Comparison of ENCODE assay signal across 15 cellular contexts in genomic region chr14:73567365-73567764, GRCh38. TPM values are rescaled to one million over a fixed set of nuclear protein-coding genes. Genes with fewer than 3 reads are reported as not detected.
DNase-seq lines count a peak whose midpoint lies in the region; ATAC-seq and TF ChIP-seq lines count a peak whose summit lies in the region.
"Had no signal": no experiment of that assay in that cellular context is flagged by ENCODE, and none has a peak within 500 bp of the region (broad histone marks: within the 10 kb centered on the region; RNA-seq: fewer than 3 reads in every experiment).

No MANE protein-coding gene starts in this region.

- no peaks in the 10 kb centered on the region for H3K27me3 Mint-ChIP-seq in activated T-cell treated with anti-CD3 and anti-CD28 coated beads, Interleukin-2, amount 50 U/mL, for 4 hours (ENCODE audit: low read depth)
- H3K27me3 Mint-ChIP-seq in activated naive CD8-positive, alpha-beta T cell treated with anti-CD3 and anti-CD28 coated beads, Interleukin-2, amount 50 U/mL, for 24 hours: no peaks in the 10 kb centered on the region

- no peak for DNase-seq in activated T-cell treated with anti-CD3 and anti-CD28 coated beads, Interleukin-2, amount 50 U/mL, for 4 hours
- DNase-seq in activated T-cell treated with anti-CD3 and anti-CD28 coated beads for 4 hours: no peak
- DNase-seq in activated naive CD8-positive, alpha-beta T cell treated with anti-CD3 and anti-CD28 coated beads, Interleukin-2, amount 50 U/mL, for 24 hours: no peak
- no peak for DNase-seq in thoracic aorta (ENCODE audit: low spot score)
- DNase-seq in 8988T: no peak
- no peak for DNase-seq in germinal center (ENCODE audit: low spot score)
- DNase-seq: GDM1, KBM-7, NCI-H2171, right cardiac atrium, Right ventricle myocardium superior had no signal

- no peaks in the 10 kb centered on the region for H3K27me3 ChIP-seq in liver (ENCODE audit: control insufficient read depth in 4 of 4, insufficient read depth in 4 of 4, low read length in 3 of 4)
- no peaks in the 10 kb centered on the region for H3K27me3 ChIP-seq in thoracic aorta (replicated peaks; ENCODE audit: insufficient read depth)

- no peak for TF ChIP-seq CTCF in liver (IDR thresholded peaks at IDR 0.05; ENCODE audit: low read depth, low read length, missing input control)
- TF ChIP-seq CTCF in thoracic aorta (IDR thresholded peaks at IDR 0.05): no peak

- H3K27ac ChIP-seq in liver (ENCODE audit: low read depth in 1 of 2, low read length in 2 of 2): peak overlapping the region in 1 of 2 donors; percentile 89
- peak overlapping the region; percentile 79 to 82 for H3K27ac ChIP-seq in thoracic aorta

- peak overlapping the region in 1 of 2 donors; percentile 92 for H3K9ac ChIP-seq in liver (ENCODE audit: low read depth in 1 of 2, low read length in 2 of 2)

- H3K27ac Mint-ChIP-seq in activated naive CD8-positive, alpha-beta T cell treated with anti-CD3 and anti-CD28 coated beads, Interleukin-2, amount 50 U/mL, for 24 hours: peak overlapping the region; percentile 97

- TF ChIP-seq RAD21 in liver (IDR thresholded peaks at IDR 0.05): no peak

- H3K36me3 ChIP-seq in liver (ENCODE audit: control insufficient read depth in 4 of 4, insufficient read depth in 3 of 4, low read depth in 1 of 4, low read length in 3 of 4): peaks cover 0 to 5% (median 0%) of the 10 kb centered on the region in 4 donors
- H3K36me3 ChIP-seq in thoracic aorta: no peaks in the 10 kb centered on the region

- H3K9me3 ChIP-seq in liver (ENCODE audit: control insufficient read depth in 4 of 4, low read length in 3 of 4) (peaks cover 0 to 2% (median 0%) of the 10 kb centered on the region in 4 donors), thoracic aorta (no peaks in the 10 kb centered on the region)

- WGBS in liver: 89% methylated on average over 7 of the region's 7 CpGs

- H3K4me1 ChIP-seq in liver (ENCODE audit: control insufficient read depth in 4 of 4, insufficient read depth in 4 of 4, low read length in 3 of 4): peaks cover 2 to 26% (median 6%) of the 10 kb centered on the region in 4 donors
- H3K4me1 ChIP-seq in thoracic aorta (ENCODE audit: control insufficient read depth in 1 of 2, low read depth in 2 of 2): peaks cover 10 to 12% of the 10 kb centered on the region in 2 donors

- no peak for ATAC-seq in activated T-cell treated with anti-CD3 and anti-CD28 coated beads, Interleukin-2, amount 50 U/mL, for 4 hours
- ATAC-seq in activated naive CD8-positive, alpha-beta T cell treated with anti-CD3 and anti-CD28 coated beads, Interleukin-2, amount 50 U/mL, for 24 hours: no peak
- no peak for ATAC-seq in thoracic aorta (ENCODE audit: insufficient number of reproducible peaks, low FRiP score, low read depth)
- no peak for ATAC-seq in HG03439 (IDR thresholded peaks at IDR 0.05; ENCODE audit: unreplicated experiment)
- ATAC-seq: activated CD4-positive, CD25-positive, alpha-beta regulatory T cell treated with anti-CD3 and anti-CD28 coated beads, Interleukin-2, amount 50 U/mL, for 24 hours; right cardiac atrium had no signal

- peaks cover 24% of the 10 kb centered on the region for H3K36me3 Mint-ChIP-seq in activated T-cell treated with anti-CD3 and anti-CD28 coated beads, Interleukin-2, amount 50 U/mL, for 4 hours (ENCODE audit: insufficient read depth)
- H3K36me3 Mint-ChIP-seq in activated naive CD8-positive, alpha-beta T cell treated with anti-CD3 and anti-CD28 coated beads, Interleukin-2, amount 50 U/mL, for 24 hours (ENCODE audit: low read depth): peaks cover 43% of the 10 kb centered on the region

- H3K4me3 ChIP-seq in liver (ENCODE audit: low read depth in 1 of 3, low read length in 3 of 3): peak overlapping the region in 2 of 3 donors; percentile 8 to 65
- H3K4me3 ChIP-seq in thoracic aorta: peak overlapping the region; percentile 88

- H3K9me3 Mint-ChIP-seq in activated T-cell treated with anti-CD3 and anti-CD28 coated beads, Interleukin-2, amount 50 U/mL, for 4 hours: peaks cover 6% of the 10 kb centered on the region
- peaks cover 5% of the 10 kb centered on the region for H3K9me3 Mint-ChIP-seq in activated naive CD8-positive, alpha-beta T cell treated with anti-CD3 and anti-CD28 coated beads, Interleukin-2, amount 50 U/mL, for 24 hours

- H3K4me1 Mint-ChIP-seq in activated T-cell treated with anti-CD3 and anti-CD28 coated beads, Interleukin-2, amount 50 U/mL, for 4 hours (ENCODE audit: low read depth): peaks cover 53% of the 10 kb centered on the region
- H3K4me1 Mint-ChIP-seq in activated naive CD8-positive, alpha-beta T cell treated with anti-CD3 and anti-CD28 coated beads, Interleukin-2, amount 50 U/mL, for 24 hours: peaks cover 50% of the 10 kb centered on the region

- peak overlapping the region; percentile 95 for H3K4me3 Mint-ChIP-seq in activated T-cell treated with anti-CD3 and anti-CD28 coated beads, Interleukin-2, amount 50 U/mL, for 4 hours
- H3K4me3 Mint-ChIP-seq in activated naive CD8-positive, alpha-beta T cell treated with anti-CD3 and anti-CD28 coated beads, Interleukin-2, amount 50 U/mL, for 24 hours: peak overlapping the region; percentile 90

TF ChIP-seq in liver, 16 proteins besides CTCF, POLR2A, EP300 and RAD21:
- TF ChIP-seq YY1 (IDR thresholded peaks at IDR 0.05): peak; percentile 19
- TF ChIP-seq FOXA2 (IDR thresholded peaks at IDR 0.05): no peak
- peak; percentile 57 for TF ChIP-seq SP1 (IDR thresholded peaks at IDR 0.05)

RNA-seq across cellular contexts. Expression of gene ACOT2, which starts 1.6 kb away (rescaled TPM):
- 10 to 100 TPM in 2 of 3 donors, 1 to 10 TPM in 1; 7.2 to 11.4 (median 10.7) TPM for total RNA-seq in activated T-cell treated with anti-CD3 and anti-CD28 coated beads, Interleukin-2, amount 50 U/mL, for 4 hours
- total RNA-seq in liver (100 to 1,000 TPM in 1 of 2 donors, 10 to 100 TPM in 1; 51.2 to 189 TPM), thoracic aorta (10 to 100 TPM; 14.0 to 44.5 TPM)
- polyA plus RNA-seq in liver: 100 to 1,000 TPM; 145 to 157 TPM

RNA-seq across cellular contexts. Expression of gene HEATR4, which starts 8.6 kb away (rescaled TPM):
- total RNA-seq in activated T-cell treated with anti-CD3 and anti-CD28 coated beads, Interleukin-2, amount 50 U/mL, for 4 hours: not detected
- total RNA-seq in liver (1 to 10 TPM in 1 of 2 donors, not detected in 1; 1.2 TPM), thoracic aorta (1 to 10 TPM; 1.3 to 3.2 TPM)
- polyA plus RNA-seq in liver: under 1 TPM; 0.15 to 0.74 TPM

RNA-seq across cellular contexts. Expression of gene ACOT4, which starts 24.3 kb away (rescaled TPM):
- total RNA-seq in activated T-cell treated with anti-CD3 and anti-CD28 coated beads, Interleukin-2, amount 50 U/mL, for 4 hours: 1 to 10 TPM; 2.3 to 3.6 (median 3.0) TPM
- total RNA-seq in liver: 10 to 100 TPM in 1 of 2 donors, 1 to 10 TPM in 1; 2.5 to 12.9 TPM
- 10 to 100 TPM in 1 of 2 donors, 1 to 10 TPM in 1; 8.9 to 12.6 TPM for polyA plus RNA-seq in liver
- total RNA-seq in thoracic aorta: 1 to 10 TPM; 1.3 to 1.8 TPM

RNA-seq across cellular contexts. Expression of gene ACOT1, which starts 30.4 kb away (rescaled TPM):
- total RNA-seq in activated T-cell treated with anti-CD3 and anti-CD28 coated beads, Interleukin-2, amount 50 U/mL, for 4 hours: 1 to 10 TPM in 1 of 3 donors, under 1 TPM in 1, not detected in 1; 0.61 to 1.4 TPM
- total RNA-seq in liver (10 to 100 TPM in 1 of 2 donors, 1 to 10 TPM in 1; 2.7 to 59.6 TPM), thoracic aorta (10 to 100 TPM in 1 of 2 donors, 1 to 10 TPM in 1; 5.6 to 18.5 TPM)
- polyA plus RNA-seq in liver: 10 to 100 TPM; 34.9 to 42.3 TPM

RNA-seq across cellular contexts. Expression of gene ACOT6, which starts 45.0 kb away (rescaled TPM):
- not detected for total RNA-seq in activated T-cell treated with anti-CD3 and anti-CD28 coated beads, Interleukin-2, amount 50 U/mL, for 4 hours
- total RNA-seq in liver: 1 to 10 TPM in 1 of 2 donors, not detected in 1; 1.1 TPM
- polyA plus RNA-seq in liver: 1 to 10 TPM in 1 of 2 donors, under 1 TPM in 1; 0.65 to 1.1 TPM
- not detected for total RNA-seq in thoracic aorta
- total RNA-seq: bronchial epithelial cell, right cardiac atrium, Right ventricle myocardium superior had no signal
- polyA plus RNA-seq: right cardiac atrium had no signal
